ENCODE assay signal across 8 cellular contexts in the genomic region with DNA sequence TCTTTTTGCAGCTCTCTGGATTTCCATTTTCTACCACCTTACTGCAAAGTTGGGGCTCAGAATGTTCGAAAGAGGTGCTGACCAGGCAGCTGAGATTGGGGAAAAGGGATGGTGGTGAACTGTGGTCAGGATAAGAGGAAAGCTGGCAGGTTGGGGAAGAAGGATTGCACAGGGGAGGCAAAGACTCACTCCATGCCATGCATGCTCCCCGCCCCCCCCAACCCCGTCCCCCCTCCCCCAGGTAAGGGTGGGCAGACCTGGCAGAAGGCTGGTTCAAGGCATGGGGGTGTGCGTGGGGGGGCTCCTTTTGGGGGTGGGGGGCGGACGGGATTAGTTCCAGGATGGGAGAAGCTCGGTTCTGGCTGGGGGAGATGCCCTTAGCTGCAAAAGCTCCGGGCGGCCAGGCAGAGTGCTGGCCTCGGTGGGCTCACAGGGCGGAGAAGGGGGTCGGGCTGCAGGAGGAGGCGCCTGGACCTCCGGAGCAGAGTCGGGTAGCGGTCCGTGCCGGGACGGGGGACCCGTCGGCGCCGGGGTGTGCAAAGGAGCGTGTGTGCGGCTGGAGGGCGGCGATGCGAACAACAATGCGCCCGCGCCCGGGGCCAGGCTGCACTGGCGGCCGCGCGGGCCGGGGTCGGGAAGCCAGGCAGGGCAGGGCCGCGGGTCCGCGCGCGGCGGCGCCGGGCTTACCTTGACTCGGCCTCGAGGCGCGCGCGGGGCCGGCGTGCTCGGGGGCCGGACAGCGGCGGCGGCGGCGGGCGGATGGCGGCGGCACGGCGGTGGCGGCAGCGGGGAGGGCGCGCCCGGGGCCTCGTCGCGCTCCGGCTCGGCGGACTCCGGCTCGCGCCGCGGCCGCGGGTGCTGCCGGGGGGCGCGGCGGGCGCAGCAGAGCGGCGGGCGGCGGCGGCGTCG. TPM values are rescaled to one million over a fixed set of nuclear protein-coding genes. Genes with fewer than 3 reads are reported as not detected.
DNase-seq lines count a peak whose midpoint lies in the region; ATAC-seq and TF ChIP-seq lines count a peak whose summit lies in the region.

No MANE protein-coding gene starts in this region.

- H3K4me3 Mint-ChIP-seq in IgD-negative memory B cell (peak overlapping the region; percentile 92 to 99 (median 97)), osteocyte (ENCODE audit: unreplicated experiment) (peak overlapping the region; percentile 83)

- H3K36me3 Mint-ChIP-seq in IgD-negative memory B cell: peaks cover 8% of the 10 kb centered on the region
- peaks cover 31% of the 10 kb centered on the region for H3K36me3 Mint-ChIP-seq in osteocyte (ENCODE audit: unreplicated experiment)

- DNase-seq in stimulated activated CD4-positive, alpha-beta T cell treated with anti-CD3 and anti-CD28 coated beads, Interleukin-12 subunit alpha, Interleukin-12 subunit beta, amount 100 ng/mL, for 4 hours: peak; percentile 24
- no peak for DNase-seq in stimulated activated CD4-positive, alpha-beta T cell treated with anti-CD3 and anti-CD28 coated beads, Interleukin-4, amount 100 ng/mL, for 4 hours
- DNase-seq in activated CD8-positive, alpha-beta memory T cell treated with anti-CD3 and anti-CD28 coated beads, Interleukin-2, amount 50 U/mL, for 48 hours: peak; percentile 67
- DNase-seq in foreskin keratinocyte: no peak
- no peak for DNase-seq in osteocyte (ENCODE audit: extremely low spot score, unreplicated experiment)
- no peak for DNase-seq in NCI-H2107 (lab: John Stamatoyannopoulos, UW)
- no peak for DNase-seq in cortex of kidney (lab: John Stamatoyannopoulos, UW)

- H3K4me1 ChIP-seq in foreskin keratinocyte: peaks cover 26% of the 10 kb centered on the region

- ATAC-seq in foreskin keratinocyte: no peak

- TF ChIP-seq CTCF in foreskin keratinocyte (conservative IDR thresholded peaks at IDR 0.05) (no peak), osteocyte (IDR thresholded peaks at IDR 0.05) (no peak)

- H3K27me3 Mint-ChIP-seq in IgD-negative memory B cell (no peaks in the 10 kb centered on the region), osteocyte (ENCODE audit: unreplicated experiment) (no peaks in the 10 kb centered on the region)

- peak overlapping the region; percentile 16 for H3K27ac ChIP-seq in foreskin keratinocyte

- no peaks in the 10 kb centered on the region for H3K27me3 ChIP-seq in foreskin keratinocyte

- peak overlapping the region; percentile 98 to 100 (median 99) for H3K27ac Mint-ChIP-seq in IgD-negative memory B cell
- peak overlapping the region; percentile 85 for H3K27ac Mint-ChIP-seq in osteocyte (ENCODE audit: unreplicated experiment)

- H3K4me1 Mint-ChIP-seq in IgD-negative memory B cell (peaks cover 26 to 37% (median 34%) of the 10 kb centered on the region in 3 donors), osteocyte (ENCODE audit: unreplicated experiment) (peaks cover 42% of the 10 kb centered on the region)

- H3K9me3 Mint-ChIP-seq in IgD-negative memory B cell: no peaks in the 10 kb centered on the region
- no peaks in the 10 kb centered on the region for H3K9me3 Mint-ChIP-seq in osteocyte (ENCODE audit: unreplicated experiment)

RNA-seq across cellular contexts. Expression of a gene that starts 0.8 kb away (rescaled TPM):
- polyA plus RNA-seq in IgD-negative memory B cell (10.3 TPM), foreskin keratinocyte (17.3 and 21.5 TPM in 2 replicates)
- total RNA-seq in foreskin keratinocyte (49.1 and 50.0 TPM in 2 replicates), osteocyte (67.4 and 79.6 TPM in 2 replicates)

RNA-seq across cellular contexts. Expression of a gene that starts 27.9 kb away (rescaled TPM):
- polyA plus RNA-seq in IgD-negative memory B cell: 62.1 TPM
- 74.5 and 78.3 TPM in 2 replicates for total RNA-seq in foreskin keratinocyte
- 76.7 and 84.2 TPM in 2 replicates for polyA plus RNA-seq in foreskin keratinocyte
- total RNA-seq in osteocyte: 32.7 and 37.7 TPM in 2 replicates

RNA-seq across cellular contexts. Expression of a gene that starts 28.2 kb away (rescaled TPM):
- polyA plus RNA-seq in IgD-negative memory B cell: 3.5 TPM
- 6.7 and 6.8 TPM in 2 replicates for total RNA-seq in foreskin keratinocyte
- 3.8 and 4.2 TPM in 2 replicates for polyA plus RNA-seq in foreskin keratinocyte
- 5.0 and 5.5 TPM in 2 replicates for total RNA-seq in osteocyte

Comparison
In these comparisons a context has a peak if more than half of its experiments do, and no peak if none do; other contexts are left out.
1. DNase-seq: peak in stimulated activated CD4-positive, alpha-beta T cell treated with anti-CD3 and anti-CD28 coated beads, Interleukin-12 subunit alpha, Interleukin-12 subunit beta, amount 100 ng/mL, for 4 hours (single experiment) and activated CD8-positive, alpha-beta memory T cell treated with anti-CD3 and anti-CD28 coated beads, Interleukin-2, amount 50 U/mL, for 48 hours (single experiment); none in stimulated activated CD4-positive, alpha-beta T cell treated with anti-CD3 and anti-CD28 coated beads, Interleukin-4, amount 100 ng/mL, for 4 hours (0 of 2), foreskin keratinocyte (0 of 2), osteocyte (single experiment), NCI-H2107 (single experiment) and cortex of kidney (single experiment).